In the genomic region with DNA sequence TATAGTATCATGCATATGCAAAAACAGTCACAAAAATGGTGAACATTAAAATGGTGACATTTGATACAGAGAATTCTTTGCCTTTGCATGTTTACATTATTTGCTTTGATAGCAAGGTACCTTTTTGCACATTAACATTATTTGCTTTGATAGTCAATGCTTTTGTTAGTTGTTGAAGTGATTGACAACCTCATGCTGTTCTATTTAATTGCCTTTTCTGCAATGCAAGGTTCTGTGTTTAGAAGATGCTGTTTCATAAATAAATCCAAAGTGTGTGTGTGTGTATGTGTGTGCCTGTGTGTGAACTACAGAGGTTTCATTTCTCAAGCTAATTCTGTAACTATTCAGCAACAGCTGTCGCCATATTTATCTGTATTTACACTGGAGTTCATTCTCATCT, we compare ENCODE assay signal across 21 cellular contexts.
DNase-seq lines count a peak whose midpoint lies in the region; ATAC-seq and TF ChIP-seq lines count a peak whose summit lies in the region.
"Had no signal": no experiment of that assay in that cellular context is flagged by ENCODE, and none has a peak within 500 bp of the region (broad histone marks: within the 10 kb centered on the region; RNA-seq: fewer than 3 reads in every experiment).

No MANE protein-coding gene starts in this region.

- no peak overlapping the region for H3K56ac ChIP-seq in mesendoderm (ENCODE audit: low read length)

- no peak for TF ChIP-seq RAD21 in neural cell (conservative IDR thresholded peaks at IDR 0.05)

- H4K8ac ChIP-seq in mesendoderm (ENCODE audit: low read depth, low read length) = no peak overlapping the region

- no peaks in the 10 kb centered on the region for H3K36me3 ChIP-seq in GM23338 (ENCODE audit: insufficient read depth)
- H3K36me3 ChIP-seq in neural cell (ENCODE audit: insufficient read depth, low read length) = no peaks in the 10 kb centered on the region
- H3K36me3 ChIP-seq in mesendoderm (ENCODE audit: control insufficient read depth, insufficient read depth, low read length) = no peaks in the 10 kb centered on the region
- H3K36me3 ChIP-seq: MG63 had no signal

- H3K4me2 ChIP-seq in GM23338 (0 out of 2 replicates have a peak overlapping the region, but pooled peaks have one; percentile 50), neural cell (ENCODE audit: low read length) (no peak overlapping the region), mesendoderm (ENCODE audit: low read length) (no peak overlapping the region)
- H3K4me2 ChIP-seq: SK-N-SH had no signal

- no peaks in the 10 kb centered on the region for H3K9me3 ChIP-seq in neural cell (ENCODE audit: low read length)
- H3K9me3 ChIP-seq in CD4-positive, alpha-beta T cell (ENCODE audit: control insufficient read depth, low read length) = no peaks in the 10 kb centered on the region
- H3K9me3 ChIP-seq: MG63, SK-N-SH had no signal

- POLR2A ChIA-PET in CD4-positive, alpha-beta T cell (lab: Charles Lee) = no interaction called here

- peaks cover 35% of the 10 kb centered on the region for H3K4me1 ChIP-seq in GM23338 (ENCODE audit: insufficient read depth)
- H3K4me1 ChIP-seq in mesendoderm (ENCODE audit: control insufficient read depth, low read depth, low read length) = no peaks in the 10 kb centered on the region

- ATAC-seq in GM23338 = no peak
- no peak for ATAC-seq in CD4-positive, alpha-beta T cell (ENCODE audit: poor library complexity)
- ATAC-seq: T-cell had no signal

- H3K9ac ChIP-seq in neural cell (ENCODE audit: low read length) (no peak overlapping the region), mesendoderm (ENCODE audit: low read length) (no peak overlapping the region)
- H3K9ac ChIP-seq: SK-N-SH had no signal

- H3F3A ChIP-seq in GM23338 (replicated peaks; ENCODE audit: low read depth) (no peaks in the 10 kb centered on the region), neural cell (ENCODE audit: insufficient read depth, low read length, poor library complexity, severe bottlenecking) (no peaks in the 10 kb centered on the region)

- H3K27me3 ChIP-seq in GM23338 (ENCODE audit: insufficient read depth) (no peaks in the 10 kb centered on the region), neural cell (ENCODE audit: insufficient read depth, low read depth, low read length) (no peaks in the 10 kb centered on the region), mesendoderm (ENCODE audit: insufficient read depth, low read length, poor library complexity) (no peaks in the 10 kb centered on the region)
- no peaks in the 10 kb centered on the region for H3K27me3 ChIP-seq in CD4-positive, alpha-beta T cell (ENCODE audit: control insufficient read depth, insufficient read depth, low read length)
- H3K27me3 ChIP-seq: MG63 had no signal

- no peak overlapping the region for H3K23ac ChIP-seq in mesendoderm (ENCODE audit: low read length)

- H3K4me3 Mint-ChIP-seq in GM23338 = no peak overlapping the region
- no peak overlapping the region for H3K4me3 Mint-ChIP-seq in CD4-positive, alpha-beta T cell
- H3K4me3 Mint-ChIP-seq: CD4-positive, CD25-positive, alpha-beta regulatory T cell; T-cell had no signal

- H3K79me2 ChIP-seq in GM23338 (replicated peaks; ENCODE audit: insufficient read depth) (no peaks in the 10 kb centered on the region), neural cell (replicated peaks; ENCODE audit: insufficient read depth, low read length) (no peaks in the 10 kb centered on the region), mesendoderm (ENCODE audit: control insufficient read depth, insufficient read depth, low read length) (no peaks in the 10 kb centered on the region)

- TF ChIP-seq EP300 in neural cell (conservative IDR thresholded peaks at IDR 0.05; ENCODE audit: poor library complexity, severe bottlenecking) = no peak

- peaks cover 46% of the 10 kb centered on the region for H3K4me1 Mint-ChIP-seq in GM23338
- no peaks in the 10 kb centered on the region for H3K4me1 Mint-ChIP-seq in CD4-positive, alpha-beta T cell (ENCODE audit: low read depth)
- H3K4me1 Mint-ChIP-seq: CD4-positive, CD25-positive, alpha-beta regulatory T cell; T-cell had no signal

- TF ChIP-seq CTCF in GM23338 (conservative IDR thresholded peaks at IDR 0.05; ENCODE audit: low read depth in 2 of 2) (no peak), neural cell (IDR thresholded peaks at IDR 0.05; ENCODE audit: poor library complexity, severe bottlenecking) (no peak)
- no peak for TF ChIP-seq CTCF in CD4-positive, alpha-beta T cell (IDR thresholded peaks at IDR 0.05)

- H2BK15ac ChIP-seq in mesendoderm (replicated peaks; ENCODE audit: low read depth) = no peak overlapping the region

- H2AFZ ChIP-seq in GM23338 = no peak overlapping the region
- no peak overlapping the region for H2AFZ ChIP-seq in neural cell (ENCODE audit: low read depth, low read length)

- H2AK5ac ChIP-seq in mesendoderm (ENCODE audit: low read length) = no peak overlapping the region

- no peak overlapping the region for H2BK120ac ChIP-seq in mesendoderm (ENCODE audit: low read depth, low read length)

- CTCF ChIA-PET in CD4-positive, alpha-beta T cell (lab: Charles Lee) = no interaction called here

- no peak overlapping the region for H3K4ac ChIP-seq in mesendoderm (ENCODE audit: low read depth, low read length)

- H4K5ac ChIP-seq in mesendoderm (ENCODE audit: low read length) = no peak overlapping the region

- intact Hi-C loops in CD4-positive, alpha-beta T cell (cut with DNase I, micrococcal nuclease) = no loop called here

- no peak overlapping the region for H3K18ac ChIP-seq in mesendoderm (ENCODE audit: low read length)

- peaks cover 3% of the 10 kb centered on the region for H3K27me3 Mint-ChIP-seq in GM23338 (ENCODE audit: insufficient read depth, low read depth, poor library complexity)
- no peaks in the 10 kb centered on the region for H3K27me3 Mint-ChIP-seq in CD4-positive, alpha-beta T cell
- H3K27me3 Mint-ChIP-seq: CD4-positive, CD25-positive, alpha-beta regulatory T cell; T-cell had no signal

- H3K9me3 Mint-ChIP-seq in GM23338 = no peaks in the 10 kb centered on the region
- H3K9me3 Mint-ChIP-seq in CD4-positive, alpha-beta T cell = peaks cover 1% of the 10 kb centered on the region

- no peak overlapping the region for H2BK5ac ChIP-seq in mesendoderm (ENCODE audit: low read length)

- no peak overlapping the region for H3K4me3 ChIP-seq in GM23338
- no peak overlapping the region for H3K4me3 ChIP-seq in neural cell (ENCODE audit: low read length)
- no peak overlapping the region for H3K4me3 ChIP-seq in mesendoderm (ENCODE audit: low read length)
- H3K4me3 ChIP-seq: MG63 had no signal

- H3K9me2 ChIP-seq in GM23338 (ENCODE audit: insufficient read depth) = no peaks in the 10 kb centered on the region
- no peaks in the 10 kb centered on the region for H3K9me2 ChIP-seq in neural cell (ENCODE audit: insufficient read depth, low read length)
- H3K9me2 ChIP-seq: SK-N-SH had no signal

- DNase-seq in GM23338 (ENCODE audit: low spot score) = peak; percentile 19
- peak; percentile 80 for DNase-seq in NCI-H146 (lab: John Stamatoyannopoulos, UW)
- peak; percentile 83 for DNase-seq in NCI-H69 (lab: John Stamatoyannopoulos, UW)
- DNase-seq in mesendoderm = no peak
- DNase-seq in CD4-positive, alpha-beta T cell = no peak
- no peak for DNase-seq in GM03348 (ENCODE audit: low spot score)
- DNase-seq: Calu3; CD4-positive, CD25-positive, alpha-beta regulatory T cell; GF-D8; H7; IMR-90; Karpas-422; MG63; NCI-H1092; NCI-H1930; NCI-H526; SHP77; SK-N-SH; T-cell; T1000 had no signal

- no CpG with 5 or more reads among the region's 1 CpG for WGBS in mesendoderm (ENCODE audit: extremely low coverage, insufficient coverage, low lambda C conversion rate)

- H3K27ac ChIP-seq in GM23338 (ENCODE audit: low read depth) (no peak overlapping the region), neural cell (ENCODE audit: low read length) (no peak overlapping the region), mesendoderm (ENCODE audit: low read depth, low read length) (no peak overlapping the region)
- no peak overlapping the region for H3K27ac ChIP-seq in CD4-positive, alpha-beta T cell (ENCODE audit: low read depth, low read length)

- no peak overlapping the region for H3K27ac Mint-ChIP-seq in GM23338
- no peak overlapping the region for H3K27ac Mint-ChIP-seq in CD4-positive, alpha-beta T cell
- H3K27ac Mint-ChIP-seq: CD4-positive, CD25-positive, alpha-beta regulatory T cell; T-cell had no signal

- no peaks in the 10 kb centered on the region for H3K36me3 Mint-ChIP-seq in GM23338 (ENCODE audit: low read depth)
- no peaks in the 10 kb centered on the region for H3K36me3 Mint-ChIP-seq in CD4-positive, alpha-beta T cell (ENCODE audit: low read depth)
- H3K36me3 Mint-ChIP-seq: CD4-positive, CD25-positive, alpha-beta regulatory T cell; T-cell had no signal

- H4K20me1 ChIP-seq in GM23338 (replicated peaks; ENCODE audit: insufficient read depth) (no peaks in the 10 kb centered on the region), neural cell (ENCODE audit: insufficient read depth) (no peaks in the 10 kb centered on the region)

- H3K79me1 ChIP-seq in mesendoderm (ENCODE audit: low read length) = no peaks in the 10 kb centered on the region

TF ChIP-seq in GM23338, 12 proteins besides CTCF, POLR2A, EP300 and RAD21:
- TF ChIP-seq ZNF331 (CRISPR knock-in tag; IDR thresholded peaks at IDR 0.05; ENCODE audit: low read depth) (no peak), NANOG (IDR thresholded peaks at IDR 0.05; ENCODE audit: borderline replicate concordance) (no peak)

TF ChIP-seq in neural cell, 6 proteins besides CTCF, POLR2A, EP300 and RAD21:
- TF ChIP-seq POLR2AphosphoS5 (IDR thresholded peaks at IDR 0.05) (peak; percentile 15), SMC3 (conservative IDR thresholded peaks at IDR 0.05; ENCODE audit: poor library complexity) (no peak), TAF1 (IDR thresholded peaks at IDR 0.05; ENCODE audit: low read depth) (no peak), EZH2 (IDR thresholded peaks at IDR 0.05; ENCODE audit: borderline replicate concordance, insufficient read depth, low read length, poor library complexity, severe bottlenecking) (no peak), MXI1 (conservative IDR thresholded peaks at IDR 0.05; ENCODE audit: poor library complexity, severe bottlenecking) (no peak)

Comparison
In these comparisons a context has a peak if more than half of its experiments do, and no peak if none do; other contexts are left out.
1. DNase-seq: peak in GM23338 (single experiment), NCI-H146 (single experiment) and NCI-H69 (single experiment); none in mesendoderm (single experiment), CD4-positive, alpha-beta T cell (0 of 10) and GM03348 (single experiment).